Comparison of ENCODE assay signal across 10 cellular contexts in genomic region chr10:102434251-102434913, GRCh38. TPM values are rescaled to one million over a fixed set of nuclear protein-coding genes. Genes with fewer than 3 reads are reported as not detected.
A peak's percentile ranks its signal among the peaks of the same experiment; 100 is the strongest.
DNase-seq lines count a peak whose midpoint lies in the region; TF ChIP-seq lines count a peak whose summit lies in the region.
"Had no signal": no experiment of that assay in that cellular context is flagged by ENCODE, and none has a peak within 500 bp of the region (broad histone marks: within the 10 kb centered on the region; RNA-seq: fewer than 3 reads in every experiment).

No MANE protein-coding gene starts in this region.

- H3K36me3 ChIP-seq in CD8-positive, alpha-beta memory T cell (ENCODE audit: insufficient read depth, low read length) = no peaks in the 10 kb centered on the region
- no peaks in the 10 kb centered on the region for H3K36me3 ChIP-seq in effector memory CD4-positive, alpha-beta T cell (ENCODE audit: control insufficient read depth, insufficient read depth, low read length)

- H3K4me1 Mint-ChIP-seq in CD8-positive, alpha-beta memory T cell = peaks cover 34 to 57% (median 50%) of the 10 kb centered on the region in 3 donors
- H3K4me1 Mint-ChIP-seq in nephron progenitor cell = peaks cover 62% of the 10 kb centered on the region

- H3K4me1 ChIP-seq in CD8-positive, alpha-beta memory T cell (ENCODE audit: insufficient read depth, low read length) = peaks cover 50% of the 10 kb centered on the region
- peaks cover 46% of the 10 kb centered on the region for H3K4me1 ChIP-seq in effector memory CD4-positive, alpha-beta T cell (ENCODE audit: control insufficient read depth, insufficient read depth, low read length, poor library complexity, severe bottlenecking)

- CTCF ChIA-PET in CD8-positive, alpha-beta memory T cell (lab: Charles Lee) = interaction anchor here (1.0 to 4.8 kb wide), 5 partner anchors 14 to 204 kb away, joined by 3 to 20 read pairs (median 6); partner anchors contain the start of gene FBXL15

- H3K27ac ChIP-seq in CD8-positive, alpha-beta memory T cell (ENCODE audit: low read depth, low read length) = peak overlapping the region; percentile 60
- H3K27ac ChIP-seq in effector memory CD4-positive, alpha-beta T cell (ENCODE audit: insufficient read depth, low read length, poor library complexity, severe bottlenecking) = peak overlapping the region; percentile 67

- 30 to 43% methylated on average over 9 of the region's 9 CpGs for WGBS in lower leg skin, 2 donors

- TF ChIP-seq POLR2A in NB4 (IDR thresholded peaks at IDR 0.05; ENCODE audit: extremely low read depth, insufficient read length) = no peak
- no peak for TF ChIP-seq POLR2A in lower leg skin (IDR thresholded peaks at IDR 0.05)

- H3K4me3 ChIP-seq in CD8-positive, alpha-beta memory T cell (ENCODE audit: low read length) = peak overlapping the region; percentile 49
- H3K4me3 ChIP-seq in NB4 (ENCODE audit: low read depth, low read length) (peak overlapping the region; percentile 60), lower leg skin (ENCODE audit: low read depth, poor library complexity, severe bottlenecking) (no peak overlapping the region)
- H3K4me3 ChIP-seq in effector memory CD4-positive, alpha-beta T cell (ENCODE audit: insufficient read depth, low read depth, low read length, poor library complexity, severe bottlenecking) = peak overlapping the region; percentile 56

- TF ChIP-seq CTCF in NB4 (IDR thresholded peaks at IDR 0.05; ENCODE audit: low read depth, low read length) (no peak), nephron progenitor cell (IDR thresholded peaks at IDR 0.05) (no peak), lower leg skin (IDR thresholded peaks at IDR 0.05) (no peak)

- no peaks in the 10 kb centered on the region for H3K27me3 ChIP-seq in CD8-positive, alpha-beta memory T cell (ENCODE audit: insufficient read depth, low read length, poor library complexity, severe bottlenecking)
- H3K27me3 ChIP-seq in effector memory CD4-positive, alpha-beta T cell (replicated peaks; ENCODE audit: control insufficient read depth, insufficient read depth, low read length, poor library complexity, severe bottlenecking) = no peaks in the 10 kb centered on the region

- H3K9me3 Mint-ChIP-seq in CD8-positive, alpha-beta memory T cell = no peaks in the 10 kb centered on the region
- no peaks in the 10 kb centered on the region for H3K9me3 Mint-ChIP-seq in nephron progenitor cell
- H3K9me3 Mint-ChIP-seq: H9 had no signal

- intact Hi-C loops in lower leg skin (cut with DNase I; ENCODE audit: low total_unique reads) = no loop called here

- DNase-seq in CD8-positive, alpha-beta memory T cell = no peak
- peak; percentile 75 for DNase-seq in NB4 (ENCODE audit: low read depth)
- no peak for DNase-seq in effector memory CD4-positive, alpha-beta T cell
- peak; percentile 26 for DNase-seq in nephron progenitor cell
- DNase-seq in NCI-H748 treated with DMSO at 0.1 percent for 48 hours (lab: John Stamatoyannopoulos, UW) = no peak
- no peak for DNase-seq in mesenteric fat pad (ENCODE audit: low spot score)
- no peak for DNase-seq in SK-N-DZ (ENCODE audit: low spot score)
- DNase-seq in lower leg skin (ENCODE audit: low spot score in 2 of 2) = no peak
- DNase-seq: central memory CD4-positive, alpha-beta T cell; H9 had no signal

- H3K27me3 Mint-ChIP-seq in CD8-positive, alpha-beta memory T cell = peaks cover 0 to 10% of the 10 kb centered on the region in 2 donors
- no peaks in the 10 kb centered on the region for H3K27me3 Mint-ChIP-seq in nephron progenitor cell (ENCODE audit: low read depth, poor library complexity)

- peaks cover 0 to 5% (median 0%) of the 10 kb centered on the region in 3 donors for H3K36me3 Mint-ChIP-seq in CD8-positive, alpha-beta memory T cell
- no peaks in the 10 kb centered on the region for H3K36me3 Mint-ChIP-seq in nephron progenitor cell (ENCODE audit: low read depth)

- POLR2A ChIA-PET in CD8-positive, alpha-beta memory T cell (lab: Charles Lee) = interaction anchor here (0.6 to 3.2 kb wide), 3 partner anchors 12 to 68 kb away, joined by 3 to 45 read pairs (median 4); partner anchors contain the start of gene FBXL15

- no peaks in the 10 kb centered on the region for H3K9me3 ChIP-seq in CD8-positive, alpha-beta memory T cell (ENCODE audit: low read length)
- H3K9me3 ChIP-seq in effector memory CD4-positive, alpha-beta T cell (ENCODE audit: control insufficient read depth, low read length) = no peaks in the 10 kb centered on the region

- H3K27ac Mint-ChIP-seq in CD8-positive, alpha-beta memory T cell = peak overlapping the region in 7 of 8 donors; percentile 38 to 97 (median 85)
- H3K27ac Mint-ChIP-seq in nephron progenitor cell = peak overlapping the region; percentile 36
- H3K27ac Mint-ChIP-seq: H9 had no signal

- H3K4me3 Mint-ChIP-seq in CD8-positive, alpha-beta memory T cell = peak overlapping the region; percentile 30 to 85 (median 76)
- H3K4me3 Mint-ChIP-seq in nephron progenitor cell = peak overlapping the region; percentile 63

RNA-seq across cellular contexts. Expression of gene CUEDC2, which starts 2.0 kb away (rescaled TPM):
- total RNA-seq in CD8-positive, alpha-beta memory T cell = 10 to 100 TPM; 62.4 to 64.8 TPM
- polyA plus RNA-seq in CD8-positive, alpha-beta memory T cell = 61.7 TPM
- total RNA-seq in mesenteric fat pad (42.4 TPM), lower leg skin (10 to 100 TPM; 30.3 to 51.2 (median 32.7) TPM)
- 130 and 171 TPM in 2 replicates for polyA plus RNA-seq in SK-N-DZ (2014; cell fraction: cytosol; rRNA removed)
- 127 and 172 TPM in 2 replicates for polyA plus RNA-seq in SK-N-DZ (2014; cell fraction: nucleus; rRNA removed)

RNA-seq across cellular contexts. Expression of gene FBXL15, which starts 13.7 kb away (rescaled TPM):
- 10 to 100 TPM; 13.5 to 16.3 TPM for total RNA-seq in CD8-positive, alpha-beta memory T cell
- polyA plus RNA-seq in CD8-positive, alpha-beta memory T cell = 33.4 TPM
- total RNA-seq in mesenteric fat pad (15.4 TPM), lower leg skin (10 to 100 TPM; 18.2 to 25.3 (median 19.1) TPM)
- 34.1 and 42.6 TPM in 2 replicates for polyA plus RNA-seq in SK-N-DZ (2014; cell fraction: cytosol; rRNA removed)
- polyA plus RNA-seq in SK-N-DZ (2014; cell fraction: nucleus; rRNA removed) = 47.1 and 53.0 TPM in 2 replicates

RNA-seq across cellular contexts. Expression of gene PSD, which starts 15.8 kb away (rescaled TPM):
- total RNA-seq in CD8-positive, alpha-beta memory T cell = 1 to 10 TPM; 2.5 to 3.2 TPM
- polyA plus RNA-seq in CD8-positive, alpha-beta memory T cell = 1.9 TPM
- total RNA-seq in mesenteric fat pad = not detected
- polyA plus RNA-seq in SK-N-DZ (2014; cell fraction: cytosol; rRNA removed) = 19.2 and 20.4 TPM in 2 replicates
- polyA plus RNA-seq in SK-N-DZ (2014; cell fraction: nucleus; rRNA removed) = 90.7 and 104 TPM in 2 replicates
- 1 to 10 TPM in 3 of 4 donors, under 1 TPM in 1; 0.56 to 4.5 (median 2.1) TPM for total RNA-seq in lower leg skin

RNA-seq across cellular contexts. Expression of gene C10orf95, which starts 17.0 kb away (rescaled TPM):
- total RNA-seq in CD8-positive, alpha-beta memory T cell = under 1 TPM; 0.57 to 0.62 TPM
- polyA plus RNA-seq in CD8-positive, alpha-beta memory T cell = 0.70 TPM
- total RNA-seq in mesenteric fat pad (0.22 TPM), lower leg skin (10 to 100 TPM in 3 of 4 donors, 1 to 10 TPM in 1; 7.6 to 17.3 (median 11.5) TPM)
- not detected in 2 replicates for polyA plus RNA-seq in SK-N-DZ (2014; cell fraction: cytosol; rRNA removed)
- not detected in 2 replicates for polyA plus RNA-seq in SK-N-DZ (2014; cell fraction: nucleus; rRNA removed)
- total RNA-seq: H9 had no signal

RNA-seq across cellular contexts. Expression of gene NFKB2, which starts 38.9 kb away (rescaled TPM):
- total RNA-seq in CD8-positive, alpha-beta memory T cell = 100 to 1,000 TPM; 323 to 324 TPM
- polyA plus RNA-seq in CD8-positive, alpha-beta memory T cell = 14.0 TPM
- total RNA-seq in mesenteric fat pad (43.0 TPM), lower leg skin (10 to 100 TPM; 19.4 to 36.1 (median 20.1) TPM)
- polyA plus RNA-seq in SK-N-DZ (2014; cell fraction: cytosol; rRNA removed) = 6.1 and 9.8 TPM in 2 replicates
- polyA plus RNA-seq in SK-N-DZ (2014; cell fraction: nucleus; rRNA removed) = 13.4 and 19.5 TPM in 2 replicates

Comparison
In these comparisons a context has a peak if more than half of its experiments do, and no peak if none do; other contexts are left out.
1. DNase-seq: peak in NB4 (single experiment) and nephron progenitor cell (single experiment); none in CD8-positive, alpha-beta memory T cell (0 of 5), effector memory CD4-positive, alpha-beta T cell (0 of 3), NCI-H748 treated with DMSO at 0.1 percent for 48 hours (single experiment), mesenteric fat pad (single experiment), SK-N-DZ (single experiment) and lower leg skin (0 of 2).